1 cellular context compared by ENCODE assay signal in genomic region chr16:11196286-11196828, GRCh38.
TF ChIP-seq lines count a peak whose summit lies in the region.

No MANE protein-coding gene starts in this region.

TF ChIP-seq in IMR-90, 13 proteins besides CTCF, POLR2A, EP300 and RAD21:
- TF ChIP-seq CEBPB (IDR thresholded peaks at IDR 0.05; ENCODE audit: low read depth, low read length), result no peak
- TF ChIP-seq USF2 (IDR thresholded peaks at IDR 0.05; ENCODE audit: low read depth, low read length), result no peak
- TF ChIP-seq MAFK (IDR thresholded peaks at IDR 0.05; ENCODE audit: low read depth, low read length), result no peak
- no peak for TF ChIP-seq MAZ (IDR thresholded peaks at IDR 0.05; ENCODE audit: borderline replicate concordance, low read depth, low read length)
- no peak for TF ChIP-seq NFE2L2 (IDR thresholded peaks at IDR 0.05; ENCODE audit: low read depth, low read length)
- TF ChIP-seq CHD1 (IDR thresholded peaks at IDR 0.05; ENCODE audit: low read depth, low read length), result no peak
- no peak for TF ChIP-seq BHLHE40 (IDR thresholded peaks at IDR 0.05; ENCODE audit: low read depth, low read length)
- no peak for TF ChIP-seq RFX5 (IDR thresholded peaks at IDR 0.05; ENCODE audit: low read depth, low read length)
- TF ChIP-seq ELK1 (IDR thresholded peaks at IDR 0.05; ENCODE audit: borderline replicate concordance, low read depth, low read length), result no peak
TF ChIP-seq in IMR-90: peak in this region for 0.
